8 cellular contexts compared by ENCODE assay signal in the genomic region with DNA sequence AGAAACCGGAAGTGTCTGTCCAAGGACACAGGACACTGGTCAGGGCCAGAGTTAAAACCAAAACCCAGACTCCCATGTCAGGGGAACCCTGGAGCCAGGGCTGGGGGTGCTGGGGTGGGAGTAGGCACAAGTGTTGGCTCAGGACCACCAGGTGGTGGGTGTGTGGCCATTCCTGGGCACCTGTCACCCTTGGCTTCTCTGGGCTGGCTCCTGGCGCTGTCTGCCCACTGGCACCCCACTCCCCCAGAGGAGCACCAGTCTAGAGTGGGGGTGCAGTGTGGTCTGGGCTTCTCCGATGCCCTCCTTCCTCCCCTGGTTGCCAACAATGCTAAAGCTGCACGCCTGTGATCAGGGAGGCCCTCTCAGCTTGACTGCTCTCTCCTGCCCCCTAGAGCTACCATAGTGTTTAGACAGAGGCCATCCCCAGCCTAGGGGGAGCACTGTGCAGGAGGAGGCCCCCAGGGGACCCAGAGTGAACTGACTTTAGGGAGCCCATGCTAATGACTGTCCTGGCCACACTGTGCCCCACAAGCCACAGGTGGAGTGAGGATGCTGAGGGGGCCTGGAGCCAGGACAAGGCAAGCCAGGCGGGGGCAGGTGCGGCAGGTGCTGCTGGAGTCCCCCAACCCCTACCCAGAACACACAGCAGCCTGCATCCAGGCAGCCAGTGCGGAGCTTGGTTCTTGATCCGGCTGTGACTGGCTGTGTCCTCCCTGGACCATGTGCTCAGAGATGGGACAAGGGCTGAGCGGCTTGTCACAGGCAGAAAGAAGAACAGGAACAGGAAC. TPM values are rescaled to one million over a fixed set of nuclear protein-coding genes. Genes with fewer than 3 reads are reported as not detected.
A peak's percentile ranks its signal among the peaks of the same experiment; 100 is the strongest.
DNase-seq lines count a peak whose midpoint lies in the region; ATAC-seq, FAIRE-seq and TF ChIP-seq lines count a peak whose summit lies in the region.

No MANE protein-coding gene starts in this region.

- H3K4me2 ChIP-seq in A549: no peak overlapping the region
- no peak overlapping the region for H3K4me2 ChIP-seq in K562 (ENCODE audit: insufficient read depth, low read length)

- no peaks in the 10 kb centered on the region; the same call in 1 of the 2 replicates for H4K20me1 ChIP-seq in K562 (replicated peaks; ENCODE audit: control insufficient read depth, insufficient read depth, low read length)

- DNase-seq in A549 (ENCODE audit: low read depth in 1 of 2, low spot score in 1 of 2): peak; percentile 34 to 69
- DNase-seq in EL: peak; percentile 20
- peak; percentile 6 for DNase-seq in NOMO-1 treated with dmso at 0.1 percent for 144 hours (lab: John Stamatoyannopoulos, UW; ENCODE audit: unreplicated experiment)
- DNase-seq in K562 (ENCODE audit: extremely low read depth in 1 of 4, low spot score in 3 of 4): peak; percentile 74 to 85 (median 84)
- peak; percentile 9 to 81 for DNase-seq in lower leg skin (ENCODE audit: low spot score in 2 of 2)
- DNase-seq in NCI-H1105 (lab: John Stamatoyannopoulos, UW): no peak
- no peak for DNase-seq in epidermal melanocyte (ENCODE audit: insufficient read length, low spot score)

- H3K27ac ChIP-seq in A549 (no peak overlapping the region), HEK293 (ENCODE audit: extremely low read depth, low read depth, low read length) (no peak overlapping the region), K562 (ENCODE audit: extremely low read depth, low read depth, low read length) (no peak overlapping the region)

- peaks cover 11 to 72% of the 10 kb centered on the region in 2 experiments for H3K27me3 ChIP-seq in K562 (ENCODE audit: control insufficient read depth in 2 of 2, insufficient read depth in 2 of 2, low read length in 2 of 2)

- CTCF ChIA-PET in A549 (lab: Yijun Ruan, JAX) (interaction anchor here (0.5 to 1.1 kb wide), 4 partner anchors 10 to 413 kb away, joined by 3 to 6 read pairs (median 4); no protein-coding TSS in a partner anchor), HEK293 (lab: Yijun Ruan, JAX) (interaction anchor here (0.7 to 1.6 kb wide), 9 partner anchors 10 to 402 kb away, joined by 3 to 5 read pairs (median 3); no protein-coding TSS in a partner anchor), K562 (lab: Yijun Ruan, JAX; ENCODE audit: low intra/inter-chr PET ratio) (no interaction called here)

- BruUV-seq in K562 (replicated peaks; lab: Mats Ljungman, UMichigan): no TSS peak

- H3K9ac ChIP-seq in K562 (ENCODE audit: insufficient read depth in 1 of 2, low read depth in 2 of 2, low read length in 2 of 2): no peak overlapping the region

- intact Hi-C loops in K562 (cut with micrococcal nuclease) (no loop called here), lower leg skin (cut with DNase I; ENCODE audit: low total_unique reads) (no loop called here)

- no peak overlapping the region for H2AFZ ChIP-seq in K562 (ENCODE audit: low read depth, low read length)

- H3K79me2 ChIP-seq in K562 (ENCODE audit: control insufficient read depth, insufficient read depth, low read length): no peaks in the 10 kb centered on the region

- no peaks in the 10 kb centered on the region for H3K9me3 ChIP-seq in A549
- H3K9me3 ChIP-seq in HEK293 (ENCODE audit: control insufficient read depth, insufficient read depth, low read depth, low read length): no peaks in the 10 kb centered on the region
- H3K9me3 ChIP-seq in K562 (replicated peaks; ENCODE audit: control insufficient read depth, insufficient read depth, low read depth, low read length): no peaks in the 10 kb centered on the region

- WGBS in A549 (ENCODE audit: missing lambda C conversion rate): 95% methylated on average over 4 of the region's 9 CpGs
- WGBS in K562 (ENCODE audit: insufficient coverage, low coverage, missing lambda C conversion rate): 21% methylated on average over 9 of the region's 9 CpGs
- WGBS in lower leg skin, 2 donors: 71 to 81% methylated on average over 7 to 8 of the region's 9 CpGs

- TF ChIP-seq EP300 in A549 (IDR thresholded peaks at IDR 0.05) (no peak), K562 (IDR thresholded peaks at IDR 0.05; ENCODE audit: low read length) (no peak)

- POLR2A ChIA-PET in A549 (lab: Yijun Ruan, JAX): no interaction called here
- POLR2A ChIA-PET in HEK293 (lab: Yijun Ruan, JAX): no interaction called here
- POLR2A ChIA-PET in K562 (lab: Yijun Ruan, JAX): interaction anchor here (0.9 kb wide), 1 partner anchor 52 kb away, joined by 3 read pairs; no protein-coding TSS in a partner anchor

- peaks cover 3% of the 10 kb centered on the region for H3K9me1 ChIP-seq in K562 (ENCODE audit: control insufficient read depth, insufficient read depth, low read length)

- FAIRE-seq in A549 (lab: Jason Lieb, UNC): no peak
- peak; percentile 78 for FAIRE-seq in K562 (lab: Jason Lieb, UNC)

- no peaks in the 10 kb centered on the region for H3K36me3 ChIP-seq in HEK293 (ENCODE audit: control insufficient read depth in 2 of 2, insufficient read depth in 1 of 2, low read length in 2 of 2)
- no peaks in the 10 kb centered on the region for H3K36me3 ChIP-seq in K562 (ENCODE audit: control insufficient read depth, insufficient read depth, low read length)

- ATAC-seq in A549 (peak; percentile 57 to 86), K562 (peak; percentile 91)

- peak; percentile 27 to 60; a peak in 3 of 5 replicates for TF ChIP-seq RAD21 in A549 (conservative IDR thresholded peaks at IDR 0.05 in 1 of 2, IDR thresholded peaks at IDR 0.05 in 1 of 2)
- peak in 1 of 2 experiments; percentile 61; a peak in 2 of 4 replicates for TF ChIP-seq RAD21 in K562 (CRISPR knock-in tag; conservative IDR thresholded peaks at IDR 0.05 in 1 of 2, IDR thresholded peaks at IDR 0.05 in 1 of 2)

- TF ChIP-seq POLR2A in A549 (IDR thresholded peaks at IDR 0.05; ENCODE audit: low read length) (no peak), K562 (conservative IDR thresholded peaks at IDR 0.05) (no peak), lower leg skin (IDR thresholded peaks at IDR 0.05) (no peak)

- H3K4me1 ChIP-seq in A549 (0 out of 3 replicates have a peak, but pooled peaks cover 5% of the 10 kb centered on the region), HEK293 (ENCODE audit: control insufficient read depth, insufficient read depth, low read length) (no peaks in the 10 kb centered on the region), K562 (replicated peaks in 1 of 2; ENCODE audit: control insufficient read depth in 2 of 2, insufficient read depth in 2 of 2, low read length in 2 of 2) (peaks cover 4 to 59% of the 10 kb centered on the region in 2 experiments; a peak in 4 of 5 replicates)

- H3K4me3 ChIP-seq in A549 (no peak overlapping the region), HEK293 (ENCODE audit: low read depth, low read length) (no peak overlapping the region), K562 (no peak overlapping the region), lower leg skin (ENCODE audit: low read depth, poor library complexity, severe bottlenecking) (no peak overlapping the region)

- in situ Hi-C loops in K562 (cut with MboI): no loop called here

- TF ChIP-seq CTCF in A549 (IDR thresholded peaks at IDR 0.05) (peak; percentile 48), HEK293 (tag by site-specific recombination; IDR thresholded peaks at IDR 0.05) (peak; percentile 81), K562 (IDR thresholded peaks at IDR 0.05 in 2 of 3, conservative IDR thresholded peaks at IDR 0.05 in 1 of 3; ENCODE audit: insufficient read depth in 2 of 3, low read depth in 1 of 3, low read length in 3 of 3) (peak; percentile 87 to 97 (median 92)), lower leg skin (IDR thresholded peaks at IDR 0.05) (no peak)

TF ChIP-seq in HEK293, 187 proteins besides CTCF, POLR2A, EP300 and RAD21 (continues in another document):
- no peak for TF ChIP-seq SP3 (tag by site-specific recombination; IDR thresholded peaks at IDR 0.05)

TF ChIP-seq in K562, 482 proteins besides CTCF, POLR2A, EP300 and RAD21 (continues in another document):
- no peak for TF ChIP-seq NCOA4 (IDR thresholded peaks at IDR 0.05; ENCODE audit: partially characterized antibody)
- TF ChIP-seq DPF2 (IDR thresholded peaks at IDR 0.05): no peak
- TF ChIP-seq FOXP1 (CRISPR knock-in tag; IDR thresholded peaks at IDR 0.05): 0 out of 2 replicates have a peak, but pooled peaks have one; percentile 30

RNA-seq across cellular contexts. Expression of gene RASGEF1A, which starts 11.0 kb away (rescaled TPM):
- polyA plus RNA-seq in A549 (2011; rRNA removed): 3.5 and 4.2 TPM in 2 replicates
- polyA plus RNA-seq in A549 (2012; cell fraction: cytosol; rRNA removed): 5.7 and 9.7 TPM in 2 replicates
- polyA plus RNA-seq in A549 (2012; cell fraction: nucleus; rRNA removed): 8.2 and 10.4 TPM in 2 replicates
- polyA plus RNA-seq in A549 (2017; fragmentation: RNase III; extraction: RNeasy Plus Mini Kit Qiagen cat#74134 plus additional on column Dnase treatment): 1.6 to 2.5 TPM (median 1.7 TPM) in 3 replicates
- polyA minus RNA-seq in A549 (2011; rRNA and poly(A)+ RNA removed): 5.3 and 6.4 TPM in 2 replicates
- 16.2 and 38.5 TPM in 2 replicates for total RNA-seq in K562 (2011; cell fraction: chromatin; rRNA removed; ENCODE audit: low replicate concordance)
- 29.0 and 30.1 TPM in 2 replicates for total RNA-seq in K562 (2011; cell fraction: nucleolus; rRNA removed)
- total RNA-seq in K562 (2011; cell fraction: nucleoplasm; rRNA removed): 17.3 and 19.3 TPM in 2 replicates
- 29.7 and 32.0 TPM in 2 replicates for total RNA-seq in K562 (2014; rRNA removed)
- total RNA-seq in K562 (2014; rRNA removed; fragmentation: Illumina TruSeq; extraction: Trizol): 8.1 and 9.2 TPM in 2 replicates
- 9.8 and 10.2 TPM in 2 replicates for total RNA-seq in K562 (2015; rRNA removed; fragmentation: Illumina TruSeq; extraction: Trizol)
- total RNA-seq in K562 (2021): 20.9 and 21.5 TPM in 2 replicates
- 25.3 and 28.7 TPM in 2 replicates for polyA plus RNA-seq in K562 (2011; rRNA removed)
- polyA plus RNA-seq in K562 (2011; cell fraction: cytosol; rRNA removed): 27.5 and 49.3 TPM in 2 replicates
- polyA plus RNA-seq in K562 (2011; cell fraction: nucleus; rRNA removed): 38.8 and 68.7 TPM in 2 replicates
- polyA plus RNA-seq in K562 (2012): 7.4 and 13.1 TPM in 2 replicates
- polyA plus RNA-seq in K562 (2014; fragmentation: Illumina TruSeq; extraction: Trizol): 14.7 and 18.9 TPM in 2 replicates
- polyA plus RNA-seq in K562 (2014; fragmentation: Nextera tagmentation; extraction: Ambion mirVana): 1 to 10 TPM; 1.6 to 2.9 TPM
- polyA plus RNA-seq in K562 (2014; rRNA removed): 24.2 and 27.9 TPM in 2 replicates
- 9.3 and 18.5 TPM in 2 replicates for polyA minus RNA-seq in K562 (2011; rRNA and poly(A)+ RNA removed)
- polyA minus RNA-seq in K562 (2011; cell fraction: cytosol; rRNA and poly(A)+ RNA removed): 19.4 and 20.6 TPM in 2 replicates
- 21.3 TPM in 2 replicates for polyA minus RNA-seq in K562 (2011; cell fraction: nucleus; rRNA and poly(A)+ RNA removed)
- 1 to 10 TPM in 3 of 4 donors, under 1 TPM in 1; 0.15 to 3.3 (median 1.6) TPM for total RNA-seq in lower leg skin

Comparison
In these comparisons a context has a peak if more than half of its experiments do, and no peak if none do; other contexts are left out.
1. DNase-seq: peak in A549 (2 of 2), EL (single experiment), NOMO-1 treated with dmso at 0.1 percent for 144 hours (single experiment), K562 (4 of 4) and lower leg skin (2 of 2); none in NCI-H1105 (single experiment) and epidermal melanocyte (single experiment).
2. CTCF ChIP-seq: peak in A549 (single experiment), HEK293 (single experiment) and K562 (3 of 3); none in lower leg skin (0 of 3).